ENCODE assay signal across 31 cellular contexts in genomic region chr4:127239902-127240575, GRCh38.
DNase-seq lines count a peak whose midpoint lies in the region; ATAC-seq, FAIRE-seq and TF ChIP-seq lines count a peak whose summit lies in the region.
"Had no signal": no experiment of that assay in that cellular context is flagged by ENCODE, and none has a peak within 500 bp of the region (broad histone marks: within the 10 kb centered on the region; RNA-seq: fewer than 3 reads in every experiment).

No MANE protein-coding gene starts in this region.

- H3K27me3 ChIP-seq in A673 (replicated peaks; ENCODE audit: insufficient read depth, low read depth, low read length, poor library complexity) (no peaks in the 10 kb centered on the region), SK-N-SH (ENCODE audit: insufficient read depth) (no peaks in the 10 kb centered on the region), left ventricle myocardium inferior (ENCODE audit: low read depth) (no peaks in the 10 kb centered on the region), pancreas (no peaks in the 10 kb centered on the region)
- H3K27me3 ChIP-seq: BLaER1 treated with 17β-estradiol and CSF1 and Interleukin-3, amounts not matched to agents 10 nM and 100 nM had no signal

- no peak overlapping the region for H3K4me2 ChIP-seq in SK-N-SH
- H3K4me2 ChIP-seq: BLaER1 treated with 17β-estradiol and CSF1 and Interleukin-3, amounts not matched to agents 10 nM and 100 nM; PC-9 had no signal

- H3K4me3 ChIP-seq in A673 (ENCODE audit: low read depth, low read length, poor library complexity, severe bottlenecking) (no peak overlapping the region), SK-N-SH (ENCODE audit: low read depth in 2 of 2, low read length in 1 of 2) (no peak overlapping the region), left ventricle myocardium inferior (no peak overlapping the region), pancreas (no peak overlapping the region)
- H3K4me3 ChIP-seq: BLaER1 treated with 17β-estradiol and CSF1 and Interleukin-3, amounts not matched to agents 10 nM and 100 nM; GM12878; HAP-1; PC-9 had no signal

- H3K27ac ChIP-seq in A673 (ENCODE audit: low read depth, low read length, poor library complexity, severe bottlenecking) (no peak overlapping the region), SK-N-SH (ENCODE audit: low read depth in 2 of 2, low read length in 1 of 2) (peak overlapping the region in 1 of 2 experiments; percentile 53; a peak in 1 of 4 replicates), left ventricle myocardium inferior (replicated peaks) (no peak overlapping the region), pancreas (no peak overlapping the region)
- H3K27ac ChIP-seq: BLaER1 treated with 17β-estradiol and CSF1 and Interleukin-3, amounts not matched to agents 10 nM and 100 nM; PC-9 had no signal

- CTCF ChIA-PET in A673 (lab: Charles Lee) (no interaction called here), SK-N-SH (lab: Yijun Ruan, JAX) (no interaction called here)

- no peaks in the 10 kb centered on the region for H3K79me2 ChIP-seq in SK-N-SH (ENCODE audit: insufficient read depth)

- no peak for TF ChIP-seq CTCF in A673 (conservative IDR thresholded peaks at IDR 0.05; ENCODE audit: low read depth, low read length)
- TF ChIP-seq CTCF in SK-N-SH (IDR thresholded peaks at IDR 0.05), result no peak
- no peak for TF ChIP-seq CTCF in left ventricle myocardium inferior (IDR thresholded peaks at IDR 0.05; ENCODE audit: borderline replicate concordance)
- TF ChIP-seq CTCF in pancreas (IDR thresholded peaks at IDR 0.05), result no peak

- no peaks in the 10 kb centered on the region for H4K20me1 ChIP-seq in SK-N-SH (ENCODE audit: insufficient read depth)
- H4K20me1 ChIP-seq: BLaER1 treated with 17β-estradiol and CSF1 and Interleukin-3, amounts not matched to agents 10 nM and 100 nM had no signal

- H3K36me3 ChIP-seq in A673 (ENCODE audit: insufficient read depth, low read length, poor library complexity, severe bottlenecking) (no peaks in the 10 kb centered on the region), SK-N-SH (replicated peaks in 1 of 2; ENCODE audit: control insufficient read depth in 1 of 2, insufficient read depth in 2 of 2, low read length in 1 of 2) (no peaks in the 10 kb centered on the region), left ventricle myocardium inferior (no peaks in the 10 kb centered on the region), pancreas (no peaks in the 10 kb centered on the region)
- H3K36me3 ChIP-seq: BLaER1 treated with 17β-estradiol and CSF1 and Interleukin-3, amounts not matched to agents 10 nM and 100 nM; HAP-1 had no signal

- POLR2A ChIA-PET in A673 (lab: Charles Lee; ENCODE audit: low non-redundant PET) (no interaction called here), SK-N-SH (lab: Yijun Ruan, JAX) (no interaction called here)

- TF ChIP-seq EP300 in SK-N-SH (IDR thresholded peaks at IDR 0.05; ENCODE audit: borderline replicate concordance in 1 of 2, low read depth in 1 of 2, low read length in 1 of 2), result peak in 1 of 2 experiments; percentile 67; a peak in 1 of 4 replicates

- H3K4me1 ChIP-seq in A673 (ENCODE audit: insufficient read depth, low read length, poor library complexity, severe bottlenecking) (peaks cover 6% of the 10 kb centered on the region), SK-N-SH (ENCODE audit: control insufficient read depth in 1 of 2, insufficient read depth in 2 of 2, low read depth in 1 of 2, low read length in 1 of 2) (peaks cover 0 to 13% of the 10 kb centered on the region in 2 experiments; a peak in 2 of 4 replicates), left ventricle myocardium inferior (no peaks in the 10 kb centered on the region), pancreas (no peaks in the 10 kb centered on the region)
- H3K4me1 ChIP-seq: HAP-1 had no signal

- no peak for ATAC-seq in pancreas
- ATAC-seq: GM12878 had no signal

- H3F3A ChIP-seq in SK-N-SH (replicated peaks; ENCODE audit: insufficient read depth), result no peaks in the 10 kb centered on the region

- BruUV-seq in A673 (replicated peaks; lab: Mats Ljungman, UMichigan), result no TSS peak

- H3K9ac ChIP-seq in SK-N-SH, result no peak overlapping the region
- H3K9ac ChIP-seq: BLaER1 treated with 17β-estradiol and CSF1 and Interleukin-3, amounts not matched to agents 10 nM and 100 nM had no signal

- no peaks in the 10 kb centered on the region for H3K9me2 ChIP-seq in SK-N-SH

- no peak overlapping the region for H2AFZ ChIP-seq in SK-N-SH (ENCODE audit: low read depth)
- H2AFZ ChIP-seq: PC-9 had no signal

- TF ChIP-seq RAD21 in SK-N-SH (IDR thresholded peaks at IDR 0.05; ENCODE audit: low read length), result no peak

- FAIRE-seq in pancreas (lab: Jason Lieb, UNC), result no peak
- FAIRE-seq: GM12878, HTR-8/SVneo had no signal

- DNase-seq in A673 (ENCODE audit: low spot score) (peak; percentile 51), NCI-H446 treated with DMSO at 0.1 percent for 48 hours (lab: John Stamatoyannopoulos, UW) (peak; percentile 9), SK-N-SH (peak; percentile 22), fibroblast of the conjunctiva (ENCODE audit: low read depth) (peak; percentile 42), HuH-7 (ENCODE audit: low spot score) (no peak), left ventricle myocardium inferior (no peak), pancreas (no peak)
- no peak for DNase-seq in activated naive CD4-positive, alpha-beta T cell (lab: John Stamatoyannopoulos, UW)
- DNase-seq: CD4-positive, alpha-beta T cell; COR-L47; DMS79; EL; GDM1; GOT3; HFFc6; KBM-7; MV-4-11; NCI-H1105; NCI-H1436 treated with DMSO at 0.1 percent for 48 hours; NCI-H1930; NCI-H2107; NCI-H510A treated with DMSO at 0.1 percent for 48 hours; NCI-H748 treated with DMSO at 0.1 percent for 48 hours; NK-92 treated with Interleukin-12 subunit alpha and Interleukin-12 subunit beta, amount 100 ng/mL, for 24 hours; PC-9; RPMI8226; SHP77 had no signal

- WGBS in SK-N-SH (ENCODE audit: low lambda C conversion rate), result 7% methylated on average over 6 of the region's 6 CpGs
- WGBS in pancreas, 2 donors, result 38 to 51% methylated on average over 6 of the region's 6 CpGs

- no peaks in the 10 kb centered on the region for H3K9me3 ChIP-seq in A673 (ENCODE audit: low read depth, low read length, poor library complexity, severe bottlenecking)
- H3K9me3 ChIP-seq in SK-N-SH, result no peaks in the 10 kb centered on the region
- H3K9me3 ChIP-seq in left ventricle myocardium inferior (replicated peaks), result no peaks in the 10 kb centered on the region
- H3K9me3 ChIP-seq in pancreas, result no peaks in the 10 kb centered on the region
- H3K9me3 ChIP-seq: BLaER1 treated with 17β-estradiol and CSF1 and Interleukin-3, amounts not matched to agents 10 nM and 100 nM; HAP-1 had no signal

- intact Hi-C loops in A673 (cut with micrococcal nuclease; ENCODE audit: unreplicated experiment), result no loop called here
- intact Hi-C loops in left ventricle myocardium inferior (cut with micrococcal nuclease), result no loop called here
- intact Hi-C loops in pancreas (cut with DNase I), result no loop called here

TF ChIP-seq in SK-N-SH, 30 proteins besides CTCF, POLR2A, EP300 and RAD21:
- TF ChIP-seq FOSL2 (IDR thresholded peaks at IDR 0.05; ENCODE audit: borderline replicate concordance, low read depth) (no peak), RCOR1 (IDR thresholded peaks at IDR 0.05; ENCODE audit: low read length) (no peak; the same call in 1 of the 2 replicates), NRF1 (IDR thresholded peaks at IDR 0.05; ENCODE audit: low read depth, low read length) (no peak), TCF12 (IDR thresholded peaks at IDR 0.05) (peak; percentile 48; the same call in 1 of the 2 replicates), GATA2 (CRISPR knock-in tag; IDR thresholded peaks at IDR 0.05) (peak; percentile 76)
TF ChIP-seq in SK-N-SH: peak in this region for 2.

Comparison
In these comparisons a context has a peak if more than half of its experiments do, and no peak if none do; other contexts are left out.
1. DNase-seq: peak in A673 (single experiment), NCI-H446 treated with DMSO at 0.1 percent for 48 hours (single experiment), SK-N-SH (single experiment) and fibroblast of the conjunctiva (single experiment); none in HuH-7 (single experiment), left ventricle myocardium inferior (single experiment), activated naive CD4-positive, alpha-beta T cell (0 of 4) and pancreas (0 of 6).